ENCODE assay signal across 8 cellular contexts in the genomic region with DNA sequence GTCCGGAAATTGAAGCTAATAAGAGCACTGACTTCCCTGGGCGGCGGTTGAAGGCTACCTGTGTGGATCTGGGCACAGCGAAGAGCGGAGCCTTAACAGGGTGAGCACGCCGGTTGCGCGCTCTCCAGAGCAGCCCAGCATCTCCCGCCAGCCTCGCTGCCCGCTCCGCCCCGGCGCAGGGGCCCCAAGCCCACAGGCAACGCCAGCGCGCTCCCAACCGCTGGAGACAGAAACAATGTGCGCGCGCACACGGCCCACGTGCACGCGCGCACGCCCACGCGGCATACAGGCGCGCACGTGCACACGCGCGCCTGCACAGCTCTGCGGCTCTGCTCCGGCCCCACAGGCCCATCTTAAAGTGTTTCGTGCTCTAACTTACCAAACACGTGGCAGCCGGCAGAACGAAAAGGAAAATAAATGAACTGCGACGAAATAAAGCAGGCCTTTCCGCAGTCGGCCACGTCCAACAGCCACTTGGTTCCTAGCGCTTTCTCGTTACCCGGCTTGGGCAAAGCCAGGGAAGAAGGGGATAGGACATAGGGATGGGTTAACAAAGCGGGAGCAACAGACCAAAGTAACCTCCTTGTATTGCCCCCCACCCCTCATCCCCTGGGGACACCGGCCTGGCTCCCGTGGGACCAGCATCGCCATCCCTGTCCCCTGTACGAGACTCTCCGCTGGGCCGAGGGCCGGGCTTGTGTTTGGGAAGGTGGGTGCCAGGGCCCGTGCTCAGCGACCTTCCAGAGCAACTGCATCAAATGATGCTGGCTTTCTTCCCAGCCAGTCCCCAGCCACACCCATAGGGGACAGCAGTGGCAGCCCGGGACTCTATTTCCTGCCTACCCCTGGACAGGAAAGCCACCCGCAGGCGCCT.
A peak's percentile ranks its signal among the peaks of the same experiment; 100 is the strongest.
DNase-seq lines count a peak whose midpoint lies in the region; ATAC-seq, FAIRE-seq and TF ChIP-seq lines count a peak whose summit lies in the region.

No MANE protein-coding gene starts in this region.

- H3K27me3 ChIP-seq in BLaER1: no peaks in the 10 kb centered on the region
- peaks cover 0 to 13% of the 10 kb centered on the region in 2 donors for H3K27me3 ChIP-seq in small intestine (ENCODE audit: control insufficient read depth in 2 of 2, insufficient read depth in 2 of 2, low read length in 2 of 2)

- TF ChIP-seq CTCF in choroid plexus epithelial cell (conservative IDR thresholded peaks at IDR 0.05; ENCODE audit: low read depth, low read length): no peak

- peak overlapping the region; percentile 91 for H3K4me2 ChIP-seq in BLaER1

- no peaks in the 10 kb centered on the region for H3K9me3 ChIP-seq in BLaER1
- H3K9me3 ChIP-seq in small intestine (ENCODE audit: control insufficient read depth, low read depth): no peaks in the 10 kb centered on the region

- H3K4me3 ChIP-seq in BLaER1 (peak overlapping the region; percentile 65), choroid plexus epithelial cell (ENCODE audit: low read depth, low read length) (peak overlapping the region; percentile 67), small intestine (ENCODE audit: low read depth in 1 of 2, low read length in 2 of 2) (peak overlapping the region in 1 of 2 donors; percentile 50)

- no peaks in the 10 kb centered on the region for H4K20me1 ChIP-seq in BLaER1

- no peak overlapping the region for H3K27ac Mint-ChIP-seq in immature natural killer cell

- peak; percentile 65 for ATAC-seq in GM21390 (IDR thresholded peaks at IDR 0.05; ENCODE audit: unreplicated experiment)

- 9% methylated on average over 62 to 63 of the region's 63 CpGs for WGBS in small intestine, 3 donors

- DNase-seq in RPMI8226: peak; percentile 5
- peak; percentile 83 for DNase-seq in choroid plexus epithelial cell (ENCODE audit: low read depth)
- peak; percentile 60 for DNase-seq in kidney glomerular epithelial cell (lab: John Stamatoyannopoulos, UW)
- peak; percentile 54 for DNase-seq in small intestine
- no peak for DNase-seq in HuH-7.5 (ENCODE audit: low spot score)
- no peak for DNase-seq in immature natural killer cell

- H3K27ac ChIP-seq in BLaER1 (peak overlapping the region; percentile 78), small intestine (ENCODE audit: low read depth in 1 of 2, low read length in 1 of 2) (peak overlapping the region in 1 of 2 donors; percentile 50)

- peak overlapping the region; percentile 70 for H3K9ac ChIP-seq in BLaER1

- H3K4me1 ChIP-seq in BLaER1 (peaks cover 33% of the 10 kb centered on the region), small intestine (ENCODE audit: control insufficient read depth in 2 of 2, insufficient read depth in 1 of 2, low read depth in 1 of 2, low read length in 1 of 2) (peaks cover 0 to 3% of the 10 kb centered on the region in 2 donors)

- peaks cover 9 to 34% (median 14%) of the 10 kb centered on the region in 3 donors for H3K27me3 Mint-ChIP-seq in immature natural killer cell (ENCODE audit: low read depth in 3 of 3)

- H3K36me3 ChIP-seq in BLaER1 (no peaks in the 10 kb centered on the region), small intestine (ENCODE audit: control insufficient read depth in 2 of 2, insufficient read depth in 2 of 2, low read length in 2 of 2) (no peaks in the 10 kb centered on the region)

- H3K9me3 Mint-ChIP-seq in immature natural killer cell: peaks cover 0 to 2% (median 0%) of the 10 kb centered on the region in 6 donors

- no peaks in the 10 kb centered on the region for H3K36me3 Mint-ChIP-seq in immature natural killer cell

- peak overlapping the region in 2 of 5 donors; percentile 5 to 11 for H3K4me3 Mint-ChIP-seq in immature natural killer cell

- H3K4me1 Mint-ChIP-seq in immature natural killer cell: peaks cover 0 to 6% of the 10 kb centered on the region in 2 donors

- no peak for FAIRE-seq in small intestine (lab: Jason Lieb, UNC)

Comparison
In these comparisons a context has a peak if more than half of its experiments do, and no peak if none do; other contexts are left out.
1. DNase-seq: peak in RPMI8226 (single experiment), choroid plexus epithelial cell (single experiment), kidney glomerular epithelial cell (single experiment) and small intestine (single experiment); none in HuH-7.5 (single experiment) and immature natural killer cell (0 of 3).